1 cellular context compared by ENCODE assay signal in the genomic region with DNA sequence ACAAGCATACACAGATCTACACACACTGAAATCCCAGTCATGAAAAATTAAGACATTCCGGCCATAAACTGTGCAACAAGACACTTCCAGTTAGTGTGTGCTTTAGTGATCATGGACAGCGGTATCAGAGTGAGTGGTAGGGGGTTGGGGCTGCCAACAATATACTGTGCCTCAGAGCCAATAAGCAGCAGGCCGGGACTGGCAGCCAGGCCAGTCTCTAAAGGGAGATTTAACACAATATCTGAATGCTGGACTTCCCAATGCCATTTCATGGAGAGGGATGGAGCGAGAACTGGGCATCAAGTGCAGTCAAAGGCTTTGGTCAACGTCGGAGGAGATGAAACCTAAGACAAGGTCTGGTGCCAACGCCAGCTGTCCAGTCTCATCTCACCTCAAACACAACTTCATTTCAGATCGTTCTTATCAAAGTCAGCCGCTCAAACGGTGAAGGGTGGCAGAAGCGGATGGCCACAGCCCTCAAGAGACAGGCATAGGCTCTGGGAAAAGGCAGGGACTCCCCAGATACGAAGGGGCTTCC.
TF ChIP-seq lines count a peak whose summit lies in the region.

No MANE protein-coding gene starts in this region.

TF ChIP-seq in HepG2, 621 proteins besides CTCF, POLR2A, EP300 and RAD21 (continued from another document and continues in another):
- TF ChIP-seq RBM39 (IDR thresholded peaks at IDR 0.05; ENCODE audit: low read depth, low read length, poor library complexity, severe bottlenecking) (no peak), SIX4 (CRISPR knock-in tag; IDR thresholded peaks at IDR 0.05) (no peak), AKAP8 (CRISPR knock-in tag; IDR thresholded peaks at IDR 0.05) (no peak), ZNF775 (CRISPR knock-in tag; IDR thresholded peaks at IDR 0.05; ENCODE audit: borderline replicate concordance) (no peak), SIX1 (CRISPR knock-in tag; IDR thresholded peaks at IDR 0.05; ENCODE audit: borderline replicate concordance) (0 out of 2 replicates have a peak, but pooled peaks have one; percentile 5), GATA4 (IDR thresholded peaks at IDR 0.05; ENCODE audit: borderline replicate concordance, low read depth) (no peak), ZNF367 (CRISPR knock-in tag; IDR thresholded peaks at IDR 0.05; ENCODE audit: borderline replicate concordance) (no peak), ZNF224 (CRISPR knock-in tag; IDR thresholded peaks at IDR 0.05) (0 out of 2 replicates have a peak, but pooled peaks have one; percentile 42), TFAP4 (IDR thresholded peaks at IDR 0.05; ENCODE audit: borderline replicate concordance, low read depth) (peak; percentile 11; the same call in 1 of the 2 replicates), ZKSCAN5 (CRISPR knock-in tag; IDR thresholded peaks at IDR 0.05) (no peak), ZNF225 (CRISPR knock-in tag; IDR thresholded peaks at IDR 0.05) (no peak; the same call in none of the 2 replicates), ZNF713 (CRISPR knock-in tag; IDR thresholded peaks at IDR 0.05) (no peak), DNMT1 (CRISPR knock-in tag; IDR thresholded peaks at IDR 0.05) (no peak), SMAD3 (CRISPR knock-in tag; IDR thresholded peaks at IDR 0.05) (0 out of 2 replicates have a peak, but pooled peaks have one; percentile 13), FOXC1 (CRISPR knock-in tag; IDR thresholded peaks at IDR 0.05; ENCODE audit: borderline replicate concordance) (peak; percentile 59; the same call in 1 of the 2 replicates), TRAFD1 (CRISPR knock-in tag; IDR thresholded peaks at IDR 0.05; ENCODE audit: borderline replicate concordance) (0 out of 2 replicates have a peak, but pooled peaks have one; percentile 50), MAX (IDR thresholded peaks at IDR 0.05) (no peak), ZNF281 (CRISPR knock-in tag; IDR thresholded peaks at IDR 0.05; ENCODE audit: borderline replicate concordance) (0 out of 2 replicates have a peak, but pooled peaks have one; percentile 33), ZSCAN30 (CRISPR knock-in tag; IDR thresholded peaks at IDR 0.05) (0 out of 2 replicates have a peak, but pooled peaks have one; percentile 15), ZMYM2 (CRISPR knock-in tag; IDR thresholded peaks at IDR 0.05) (no peak), ATF2 (CRISPR knock-in tag; IDR thresholded peaks at IDR 0.05) (no peak), HNRNPUL1 (IDR thresholded peaks at IDR 0.05; ENCODE audit: low read depth, low read length) (no peak), SAFB2 (CRISPR knock-in tag; IDR thresholded peaks at IDR 0.05; ENCODE audit: borderline replicate concordance, low read depth) (no peak), GPBP1L1 (CRISPR knock-in tag; IDR thresholded peaks at IDR 0.05) (no peak), ZXDC (CRISPR knock-in tag; IDR thresholded peaks at IDR 0.05) (no peak), E2F1 (CRISPR knock-in tag; IDR thresholded peaks at IDR 0.05) (no peak), TMF1 (CRISPR knock-in tag; IDR thresholded peaks at IDR 0.05; ENCODE audit: low read depth) (no peak), ZBTB14 (CRISPR knock-in tag; IDR thresholded peaks at IDR 0.05) (no peak), ZNF510 (CRISPR knock-in tag; IDR thresholded peaks at IDR 0.05; ENCODE audit: low read depth) (peak; percentile 6; the same call in 1 of the 2 replicates), BORCS8-MEF2B (CRISPR knock-in tag; IDR thresholded peaks at IDR 0.05) (no peak)
- TF ChIP-seq, protein P1, sequence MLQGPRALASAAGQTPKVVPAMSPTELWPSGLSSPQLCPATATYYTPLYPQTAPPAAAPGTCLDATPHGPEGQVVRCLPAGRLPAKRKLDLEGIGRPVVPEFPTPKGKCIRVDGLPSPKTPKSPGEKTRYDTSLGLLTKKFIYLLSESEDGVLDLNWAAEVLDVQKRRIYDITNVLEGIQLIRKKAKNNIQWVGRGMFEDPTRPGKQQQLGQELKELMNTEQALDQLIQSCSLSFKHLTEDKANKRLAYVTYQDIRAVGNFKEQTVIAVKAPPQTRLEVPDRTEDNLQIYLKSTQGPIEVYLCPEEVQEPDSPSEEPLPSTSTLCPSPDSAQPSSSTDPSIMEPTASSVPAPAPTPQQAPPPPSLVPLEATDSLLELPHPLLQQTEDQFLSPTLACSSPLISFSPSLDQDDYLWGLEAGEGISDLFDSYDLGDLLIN (CRISPR knock-in tag; IDR thresholded peaks at IDR 0.05; ENCODE audit: borderline replicate concordance), result no peak
- TF ChIP-seq, protein P2, sequence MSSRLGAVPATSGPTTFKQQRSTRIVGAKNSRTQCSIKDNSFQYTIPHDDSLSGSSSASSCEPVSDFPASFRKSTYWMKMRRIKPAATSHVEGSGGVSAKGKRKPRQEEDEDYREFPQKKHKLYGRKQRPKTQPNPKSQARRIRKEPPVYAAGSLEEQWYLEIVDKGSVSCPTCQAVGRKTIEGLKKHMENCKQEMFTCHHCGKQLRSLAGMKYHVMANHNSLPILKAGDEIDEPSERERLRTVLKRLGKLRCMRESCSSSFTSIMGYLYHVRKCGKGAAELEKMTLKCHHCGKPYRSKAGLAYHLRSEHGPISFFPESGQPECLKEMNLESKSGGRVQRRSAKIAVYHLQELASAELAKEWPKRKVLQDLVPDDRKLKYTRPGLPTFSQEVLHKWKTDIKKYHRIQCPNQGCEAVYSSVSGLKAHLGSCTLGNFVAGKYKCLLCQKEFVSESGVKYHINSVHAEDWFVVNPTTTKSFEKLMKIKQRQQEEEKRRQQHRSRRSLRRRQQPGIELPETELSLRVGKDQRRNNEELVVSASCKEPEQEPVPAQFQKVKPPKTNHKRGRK (CRISPR knock-in tag; IDR thresholded peaks at IDR 0.05), result 0 out of 2 replicates have a peak, but pooled peaks have one; percentile 18
- TF ChIP-seq, protein P3, sequence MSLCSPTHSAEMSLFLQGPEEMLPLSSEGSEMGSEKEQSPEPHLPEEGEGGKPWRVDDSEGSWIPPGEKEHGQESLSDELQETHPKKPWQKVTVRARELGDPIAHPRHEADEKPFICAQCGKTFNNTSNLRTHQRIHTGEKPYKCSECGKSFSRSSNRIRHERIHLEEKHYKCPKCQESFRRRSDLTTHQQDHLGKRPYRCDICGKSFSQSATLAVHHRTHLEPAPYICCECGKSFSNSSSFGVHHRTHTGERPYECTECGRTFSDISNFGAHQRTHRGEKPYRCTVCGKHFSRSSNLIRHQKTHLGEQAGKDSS (CRISPR knock-in tag; IDR thresholded peaks at IDR 0.05; ENCODE audit: borderline replicate concordance, low read depth), result 0 out of 2 replicates have a peak, but pooled peaks have one; percentile 0
